ENCODE assay signal across 26 cellular contexts in the genomic region with DNA sequence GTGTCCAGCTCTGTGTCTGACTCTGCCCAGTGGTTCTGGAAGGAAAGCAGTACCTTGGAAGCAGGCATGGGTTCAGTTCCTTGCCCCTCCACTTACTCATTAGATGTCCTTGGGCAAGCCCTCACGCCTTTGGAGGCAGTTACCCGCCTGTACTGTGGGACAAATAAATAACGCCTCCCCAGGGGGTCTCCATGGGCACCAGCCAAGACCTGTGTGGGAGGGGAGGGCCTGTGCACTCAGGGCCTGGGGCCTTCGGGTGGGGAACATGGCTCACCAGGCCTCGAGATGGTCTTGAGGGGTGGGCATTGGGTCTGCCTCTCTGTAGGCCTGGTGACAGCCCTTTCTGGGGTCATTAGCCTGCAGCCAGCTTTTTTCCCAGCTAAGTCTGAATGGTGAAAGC.
DNase-seq lines count a peak whose midpoint lies in the region; ATAC-seq and TF ChIP-seq lines count a peak whose summit lies in the region.
"Had no signal": no experiment of that assay in that cellular context is flagged by ENCODE, and none has a peak within 500 bp of the region (broad histone marks: within the 10 kb centered on the region; RNA-seq: fewer than 3 reads in every experiment).

No MANE protein-coding gene starts in this region.

- TF ChIP-seq POLR2A in spleen (IDR thresholded peaks at IDR 0.05): no peak

- H3K27ac Mint-ChIP-seq in activated naive CD4-positive, alpha-beta T cell treated with anti-CD3 and anti-CD28 coated beads, Interleukin-2, amount 10 ng/mL, durations not matched to agents 7 days and 5 days: no peak overlapping the region
- H3K27ac Mint-ChIP-seq: activated T-cell treated with anti-CD3 and anti-CD28 coated beads, Interleukin-2, amount 50 U/mL, for 24 hours; dendritic cell treated with granulocyte-macrophage colony-stimulating factor and Interleukin-4, amounts not matched to agents 40 ng/mL and 50 ng/mL, for 4 days had no signal

- H3K9me3 ChIP-seq in heart right ventricle: peaks cover 0 to 14% (median 0%) of the 10 kb centered on the region in 11 donors
- H3K9me3 ChIP-seq in right cardiac atrium (ENCODE audit: control insufficient read depth, low read length): no peaks in the 10 kb centered on the region
- peaks cover 0 to 27% (median 21%) of the 10 kb centered on the region in 8 donors for H3K9me3 ChIP-seq in spleen
- H3K9me3 ChIP-seq: pancreas had no signal

- H3K4me3 Mint-ChIP-seq in activated naive CD4-positive, alpha-beta T cell treated with anti-CD3 and anti-CD28 coated beads, Interleukin-2, amount 10 ng/mL, durations not matched to agents 7 days and 5 days: no peak overlapping the region
- H3K4me3 Mint-ChIP-seq: activated T-cell treated with anti-CD3 and anti-CD28 coated beads, Interleukin-2, amount 50 U/mL, for 24 hours; CD4-positive, alpha-beta memory T cell; dendritic cell treated with granulocyte-macrophage colony-stimulating factor and Interleukin-4, amounts not matched to agents 40 ng/mL and 50 ng/mL, for 4 days had no signal

- no peak for TF ChIP-seq CTCF in heart right ventricle (IDR thresholded peaks at IDR 0.05)
- TF ChIP-seq CTCF in spleen (IDR thresholded peaks at IDR 0.05 in 8 of 11, conservative IDR thresholded peaks at IDR 0.05 in 3 of 11): no peak

- peaks cover 9% of the 10 kb centered on the region for H3K4me1 Mint-ChIP-seq in activated naive CD4-positive, alpha-beta T cell treated with anti-CD3 and anti-CD28 coated beads, Interleukin-2, amount 10 ng/mL, durations not matched to agents 7 days and 5 days

- peaks cover 25% of the 10 kb centered on the region for H3K9me3 Mint-ChIP-seq in activated naive CD4-positive, alpha-beta T cell treated with anti-CD3 and anti-CD28 coated beads, Interleukin-2, amount 10 ng/mL, durations not matched to agents 7 days and 5 days

- peaks cover 44% of the 10 kb centered on the region for H3K36me3 Mint-ChIP-seq in activated naive CD4-positive, alpha-beta T cell treated with anti-CD3 and anti-CD28 coated beads, Interleukin-2, amount 10 ng/mL, durations not matched to agents 7 days and 5 days

- CTCF ChIA-PET in activated naive CD4-positive, alpha-beta T cell treated with anti-CD3 and anti-CD28 coated beads, Interleukin-2, amount 10 ng/mL, durations not matched to agents 7 days and 5 days (lab: Charles Lee): no interaction called here

- WGBS in heart right ventricle, 2 donors: 78 to 80% methylated on average over 5 of the region's 5 CpGs
- WGBS in right cardiac atrium: 72% methylated on average over 5 of the region's 5 CpGs
- WGBS in spleen, 5 donors: 75 to 85% (median 83%) methylated on average over 5 of the region's 5 CpGs

- no peaks in the 10 kb centered on the region for H3K27me3 Mint-ChIP-seq in activated naive CD4-positive, alpha-beta T cell treated with anti-CD3 and anti-CD28 coated beads, Interleukin-2, amount 10 ng/mL, durations not matched to agents 7 days and 5 days
- H3K27me3 Mint-ChIP-seq: activated T-cell treated with anti-CD3 and anti-CD28 coated beads, Interleukin-2, amount 50 U/mL, for 24 hours; CD4-positive, alpha-beta memory T cell; dendritic cell treated with granulocyte-macrophage colony-stimulating factor and Interleukin-4, amounts not matched to agents 40 ng/mL and 50 ng/mL, for 4 days had no signal

- H3K4me3 ChIP-seq in heart right ventricle (no peak overlapping the region), right cardiac atrium (ENCODE audit: low read length) (no peak overlapping the region), spleen (no peak overlapping the region)
- H3K4me3 ChIP-seq: pancreas, SK-N-MC had no signal

- H3K27ac ChIP-seq in heart right ventricle (peak overlapping the region; percentile 20 to 78 (median 61)), right cardiac atrium (ENCODE audit: low read length) (peak overlapping the region; percentile 3), spleen (peak overlapping the region in 6 of 8 donors; percentile 13 to 64 (median 45))
- H3K27ac ChIP-seq: foreskin keratinocyte, pancreas, SK-N-MC had no signal

- ATAC-seq in heart right ventricle (no peak), right cardiac atrium (no peak)
- ATAC-seq: foreskin keratinocyte had no signal

- H3K4me1 ChIP-seq in heart right ventricle (peaks cover 33 to 75% (median 61%) of the 10 kb centered on the region in 9 donors), right cardiac atrium (ENCODE audit: control insufficient read depth, insufficient read depth, low read length) (peaks cover 43% of the 10 kb centered on the region), spleen (peaks cover 6 to 45% (median 27%) of the 10 kb centered on the region in 6 donors)
- H3K4me1 ChIP-seq: foreskin keratinocyte had no signal

- peak in 1 of 2 donors; percentile 20 for DNase-seq in heart right ventricle
- DNase-seq in cardiac septum (ENCODE audit: low spot score): no peak
- DNase-seq in right cardiac atrium: peak in 2 of 3 donors; percentile 65 to 69
- no peak for DNase-seq in spleen
- DNase-seq in activated naive CD4-positive, alpha-beta T cell treated with anti-CD3 and anti-CD28 coated beads, Interleukin-2, amount 10 ng/mL, durations not matched to agents 7 days and 5 days: no peak
- DNase-seq in NCI-H2196 (lab: John Stamatoyannopoulos, UW; ENCODE audit: unreplicated experiment): no peak
- no peak for DNase-seq in AG20443 (ENCODE audit: low spot score)
- no peak for DNase-seq in HuH-7.5 (ENCODE audit: low spot score)
- DNase-seq: activated CD4-positive, CD25-positive, alpha-beta regulatory T cell; activated effector memory CD4-positive, alpha-beta T cell treated with anti-CD3 and anti-CD28 coated beads, Interleukin-2, amount 50 U/mL, for 16 hours; activated T-cell treated with anti-CD3 and anti-CD28 coated beads, Interleukin-2, amount 50 U/mL, for 24 hours; AML-193; CD4-positive, alpha-beta memory T cell; central memory CD4-positive, alpha-beta T cell; erythroblast; foreskin keratinocyte; H7; kidney glomerular epithelial cell; NCI-H1417 treated with DMSO at 0.1 percent for 48 hours; NCI-H2081 treated with DMSO at 0.1 percent for 48 hours; NCI-H226; NCI-H526 treated with DMSO at 0.1 percent for 48 hours; NK-92 treated with Interleukin-12 subunit alpha and Interleukin-12 subunit beta, amount 100 ng/mL, for 24 hours; pancreas had no signal

- H3K36me3 ChIP-seq in heart right ventricle: peaks cover 0 to 9% (median 0%) of the 10 kb centered on the region in 9 donors
- peaks cover 0 to 53% (median 12%) of the 10 kb centered on the region in 6 donors for H3K36me3 ChIP-seq in spleen
- H3K36me3 ChIP-seq: pancreas had no signal

- intact Hi-C loops in heart right ventricle (cut with DNase I) (no loop called here), cardiac septum (cut with DNase I) (no loop called here), right cardiac atrium (cut with DNase I) (loop anchor here in 1 of 4 donors (10.0 kb wide), 1 partner anchor 65 kb away; no protein-coding TSS in a partner anchor), spleen (cut with DNase I; ENCODE audit: low total_unique reads) (no loop called here)

- no peaks in the 10 kb centered on the region for H3K27me3 ChIP-seq in heart right ventricle
- H3K27me3 ChIP-seq in right cardiac atrium (ENCODE audit: control insufficient read depth, insufficient read depth): no peaks in the 10 kb centered on the region
- H3K27me3 ChIP-seq in spleen (replicated peaks in 1 of 7): no peaks in the 10 kb centered on the region
- H3K27me3 ChIP-seq: foreskin keratinocyte, pancreas had no signal

Comparison
In these comparisons a context has a peak if more than half of its experiments do, and no peak if none do; other contexts are left out.
1. DNase-seq: peak in right cardiac atrium (2 of 3); none in cardiac septum (single experiment), spleen (single experiment), activated naive CD4-positive, alpha-beta T cell treated with anti-CD3 and anti-CD28 coated beads, Interleukin-2, amount 10 ng/mL, durations not matched to agents 7 days and 5 days (single experiment), NCI-H2196 (single experiment), AG20443 (single experiment) and HuH-7.5 (single experiment).
2. H3K27ac ChIP-seq: peak in every context shown above with its lines; median percentile 61 in heart right ventricle; 45 in spleen; 3 in right cardiac atrium.